Comparison of ENCODE assay signal across 1 cellular context in genomic region chr1:8702848-8703810, GRCh38.
TF ChIP-seq lines count a peak whose summit lies in the region.

No MANE protein-coding gene starts in this region.

TF ChIP-seq in HepG2, 621 proteins besides CTCF, POLR2A, EP300 and RAD21 (continued from another document):
- TF ChIP-seq ZNF280B (CRISPR knock-in tag; IDR thresholded peaks at IDR 0.05; ENCODE audit: borderline replicate concordance) (no peak), HOXA3 (CRISPR knock-in tag; IDR thresholded peaks at IDR 0.05) (peak; percentile 70), NPAS2 (CRISPR knock-in tag; IDR thresholded peaks at IDR 0.05; ENCODE audit: borderline replicate concordance) (no peak), PHF8 (CRISPR knock-in tag; IDR thresholded peaks at IDR 0.05) (peak; percentile 42), ZFP36L2 (CRISPR knock-in tag; IDR thresholded peaks at IDR 0.05) (no peak), SRF (IDR thresholded peaks at IDR 0.05; ENCODE audit: low read depth, low read length) (0 out of 2 replicates have a peak, but pooled peaks have one; percentile 15), XRCC5 (optimal IDR thresholded peaks at IDR 0.05; ENCODE audit: low read length) (peak; percentile 69), TBX2 (CRISPR knock-in tag; IDR thresholded peaks at IDR 0.05; ENCODE audit: borderline replicate concordance) (peak; percentile 67; the same call in 1 of the 2 replicates), SALL1 (CRISPR knock-in tag; IDR thresholded peaks at IDR 0.05) (peak; percentile 92), NFATC3 (CRISPR knock-in tag; IDR thresholded peaks at IDR 0.05) (no peak), NRL (CRISPR knock-in tag; IDR thresholded peaks at IDR 0.05; ENCODE audit: borderline replicate concordance) (no peak), FLYWCH1 (CRISPR knock-in tag; IDR thresholded peaks at IDR 0.05) (no peak), ZMYM3 (CRISPR knock-in tag; IDR thresholded peaks at IDR 0.05) (peak; percentile 47; the same call in 1 of the 2 replicates), RBAK (CRISPR knock-in tag; IDR thresholded peaks at IDR 0.05) (no peak), ZC3H13 (CRISPR knock-in tag; IDR thresholded peaks at IDR 0.05) (no peak), ZNF547 (CRISPR knock-in tag; IDR thresholded peaks at IDR 0.05) (0 out of 2 replicates have a peak, but pooled peaks have one; percentile 78), PHB2 (IDR thresholded peaks at IDR 0.05; ENCODE audit: partially characterized antibody) (no peak), ZNF318 (CRISPR knock-in tag; IDR thresholded peaks at IDR 0.05) (no peak), ZSCAN29 (CRISPR knock-in tag; conservative IDR thresholded peaks at IDR 0.05) (no peak), SNAPC2 (CRISPR knock-in tag; IDR thresholded peaks at IDR 0.05) (no peak), FOXK1 (CRISPR knock-in tag; IDR thresholded peaks at IDR 0.05; ENCODE audit: borderline replicate concordance, low read depth) (peak; percentile 22; the same call in 1 of the 2 replicates)
- TF ChIP-seq, protein P1, sequence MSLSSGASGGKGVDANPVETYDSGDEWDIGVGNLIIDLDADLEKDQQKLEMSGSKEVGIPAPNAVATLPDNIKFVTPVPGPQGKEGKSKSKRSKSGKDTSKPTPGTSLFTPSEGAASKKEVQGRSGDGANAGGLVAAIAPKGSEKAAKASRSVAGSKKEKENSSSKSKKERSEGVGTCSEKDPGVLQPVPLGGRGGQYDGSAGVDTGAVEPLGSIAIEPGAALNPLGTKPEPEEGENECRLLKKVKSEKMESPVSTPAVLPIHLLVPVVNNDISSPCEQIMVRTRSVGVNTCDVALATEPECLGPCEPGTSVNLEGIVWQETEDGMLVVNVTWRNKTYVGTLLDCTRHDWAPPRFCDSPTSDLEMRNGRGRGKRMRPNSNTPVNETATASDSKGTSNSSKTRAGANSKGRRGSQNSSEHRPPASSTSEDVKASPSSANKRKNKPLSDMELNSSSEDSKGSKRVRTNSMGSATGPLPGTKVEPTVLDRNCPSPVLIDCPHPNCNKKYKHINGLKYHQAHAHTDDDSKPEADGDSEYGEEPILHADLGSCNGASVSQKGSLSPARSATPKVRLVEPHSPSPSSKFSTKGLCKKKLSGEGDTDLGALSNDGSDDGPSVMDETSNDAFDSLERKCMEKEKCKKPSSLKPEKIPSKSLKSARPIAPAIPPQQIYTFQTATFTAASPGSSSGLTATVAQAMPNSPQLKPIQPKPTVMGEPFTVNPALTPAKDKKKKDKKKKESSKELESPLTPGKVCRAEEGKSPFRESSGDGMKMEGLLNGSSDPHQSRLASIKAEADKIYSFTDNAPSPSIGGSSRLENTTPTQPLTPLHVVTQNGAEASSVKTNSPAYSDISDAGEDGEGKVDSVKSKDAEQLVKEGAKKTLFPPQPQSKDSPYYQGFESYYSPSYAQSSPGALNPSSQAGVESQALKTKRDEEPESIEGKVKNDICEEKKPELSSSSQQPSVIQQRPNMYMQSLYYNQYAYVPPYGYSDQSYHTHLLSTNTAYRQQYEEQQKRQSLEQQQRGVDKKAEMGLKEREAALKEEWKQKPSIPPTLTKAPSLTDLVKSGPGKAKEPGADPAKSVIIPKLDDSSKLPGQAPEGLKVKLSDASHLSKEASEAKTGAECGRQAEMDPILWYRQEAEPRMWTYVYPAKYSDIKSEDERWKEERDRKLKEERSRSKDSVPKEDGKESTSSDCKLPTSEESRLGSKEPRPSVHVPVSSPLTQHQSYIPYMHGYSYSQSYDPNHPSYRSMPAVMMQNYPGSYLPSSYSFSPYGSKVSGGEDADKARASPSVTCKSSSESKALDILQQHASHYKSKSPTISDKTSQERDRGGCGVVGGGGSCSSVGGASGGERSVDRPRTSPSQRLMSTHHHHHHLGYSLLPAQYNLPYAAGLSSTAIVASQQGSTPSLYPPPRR (CRISPR knock-in tag; IDR thresholded peaks at IDR 0.05; ENCODE audit: borderline replicate concordance) = no peak
- TF ChIP-seq, protein P2, sequence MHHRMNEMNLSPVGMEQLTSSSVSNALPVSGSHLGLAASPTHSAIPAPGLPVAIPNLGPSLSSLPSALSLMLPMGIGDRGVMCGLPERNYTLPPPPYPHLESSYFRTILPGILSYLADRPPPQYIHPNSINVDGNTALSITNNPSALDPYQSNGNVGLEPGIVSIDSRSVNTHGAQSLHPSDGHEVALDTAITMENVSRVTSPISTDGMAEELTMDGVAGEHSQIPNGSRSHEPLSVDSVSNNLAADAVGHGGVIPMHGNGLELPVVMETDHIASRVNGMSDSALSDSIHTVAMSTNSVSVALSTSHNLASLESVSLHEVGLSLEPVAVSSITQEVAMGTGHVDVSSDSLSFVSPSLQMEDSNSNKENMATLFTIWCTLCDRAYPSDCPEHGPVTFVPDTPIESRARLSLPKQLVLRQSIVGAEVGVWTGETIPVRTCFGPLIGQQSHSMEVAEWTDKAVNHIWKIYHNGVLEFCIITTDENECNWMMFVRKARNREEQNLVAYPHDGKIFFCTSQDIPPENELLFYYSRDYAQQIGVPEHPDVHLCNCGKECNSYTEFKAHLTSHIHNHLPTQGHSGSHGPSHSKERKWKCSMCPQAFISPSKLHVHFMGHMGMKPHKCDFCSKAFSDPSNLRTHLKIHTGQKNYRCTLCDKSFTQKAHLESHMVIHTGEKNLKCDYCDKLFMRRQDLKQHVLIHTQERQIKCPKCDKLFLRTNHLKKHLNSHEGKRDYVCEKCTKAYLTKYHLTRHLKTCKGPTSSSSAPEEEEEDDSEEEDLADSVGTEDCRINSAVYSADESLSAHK (CRISPR knock-in tag; IDR thresholded peaks at IDR 0.05; ENCODE audit: borderline replicate concordance) = no peak
- TF ChIP-seq, protein P3, sequence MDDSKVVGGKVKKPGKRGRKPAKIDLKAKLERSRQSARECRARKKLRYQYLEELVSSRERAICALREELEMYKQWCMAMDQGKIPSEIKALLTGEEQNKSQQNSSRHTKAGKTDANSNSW (CRISPR knock-in tag; IDR thresholded peaks at IDR 0.05; ENCODE audit: borderline replicate concordance) = peak; percentile 64; the same call in 1 of the 2 replicates
- TF ChIP-seq, protein P4, sequence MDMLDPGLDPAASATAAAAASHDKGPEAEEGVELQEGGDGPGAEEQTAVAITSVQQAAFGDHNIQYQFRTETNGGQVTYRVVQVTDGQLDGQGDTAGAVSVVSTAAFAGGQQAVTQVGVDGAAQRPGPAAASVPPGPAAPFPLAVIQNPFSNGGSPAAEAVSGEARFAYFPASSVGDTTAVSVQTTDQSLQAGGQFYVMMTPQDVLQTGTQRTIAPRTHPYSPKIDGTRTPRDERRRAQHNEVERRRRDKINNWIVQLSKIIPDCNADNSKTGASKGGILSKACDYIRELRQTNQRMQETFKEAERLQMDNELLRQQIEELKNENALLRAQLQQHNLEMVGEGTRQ (IDR thresholded peaks at IDR 0.05; ENCODE audit: low read depth, low read length) = no peak
- TF ChIP-seq, protein P4 (CRISPR knock-in tag; IDR thresholded peaks at IDR 0.05; ENCODE audit: borderline replicate concordance) = no peak
